Comparison of ENCODE assay signal across 18 cellular contexts in genomic region chr6:125989631-125990030, GRCh38. TPM values are rescaled to one million over a fixed set of nuclear protein-coding genes. Genes with fewer than 3 reads are reported as not detected.
A peak's percentile ranks its signal among the peaks of the same experiment; 100 is the strongest.
DNase-seq lines count a peak whose midpoint lies in the region; ATAC-seq, FAIRE-seq and TF ChIP-seq lines count a peak whose summit lies in the region.
"Had no signal": no experiment of that assay in that cellular context is flagged by ENCODE, and none has a peak within 500 bp of the region (broad histone marks: within the 10 kb centered on the region; RNA-seq: fewer than 3 reads in every experiment).

No MANE protein-coding gene starts in this region.

- H3K9ac ChIP-seq in GM12878 (ENCODE audit: control insufficient read depth, insufficient read depth, low read length) (no peak overlapping the region), HepG2 (ENCODE audit: insufficient read depth, low read depth, low read length) (peak overlapping the region; percentile 45)

- H3K27ac Mint-ChIP-seq in CD4-positive, alpha-beta T cell = peak overlapping the region; percentile 16

- FAIRE-seq in GM12878 (lab: Jason Lieb, UNC) = no peak
- peak; percentile 37 for FAIRE-seq in HepG2 (lab: Jason Lieb, UNC)
- FAIRE-seq in urothelium cell line (lab: Jason Lieb, UNC) = no peak

- RAD21 ChIA-PET in GM12878 (lab: Charles Lee; ENCODE audit: unreplicated experiment) = interaction anchor here (0.6 to 1.4 kb wide), 3 partner anchors 14 to 198 kb away, joined by 3 to 4 read pairs (median 4); no protein-coding TSS in a partner anchor

- H3K4me2 ChIP-seq in GM12878 (ENCODE audit: control insufficient read depth, insufficient read depth) (peak overlapping the region; percentile 33; the same call in 1 of the 2 replicates), HepG2 (ENCODE audit: low read depth, low read length) (peak overlapping the region; percentile 90)

- 67% methylated on average over 3 of the region's 3 CpGs for WGBS in GM12878 (ENCODE audit: insufficient coverage, insufficient replicate concordance, low lambda C conversion rate, missing lambda C conversion rate)
- 0% methylated on average over 3 of the region's 3 CpGs for WGBS in HepG2 (ENCODE audit: low lambda C conversion rate)

- TF ChIP-seq POLR2A in GM12878 (IDR thresholded peaks at IDR 0.05; ENCODE audit: low read depth, low read length) (no peak), HepG2 (IDR thresholded peaks at IDR 0.05; ENCODE audit: insufficient read depth in 1 of 2, low read depth in 2 of 2, low read length in 2 of 2) (no peak)

- no peaks in the 10 kb centered on the region for H3K36me3 Mint-ChIP-seq in CD4-positive, alpha-beta T cell (ENCODE audit: low read depth)

- TF ChIP-seq RAD21 in GM12878 (IDR thresholded peaks at IDR 0.05; ENCODE audit: insufficient read depth, low read depth, low read length) (no peak), HepG2 (CRISPR knock-in tag; IDR thresholded peaks at IDR 0.05) (no peak)

- no peaks in the 10 kb centered on the region for H3K36me3 ChIP-seq in GM12878 (ENCODE audit: control insufficient read depth in 2 of 2, insufficient read depth in 2 of 2, low read length in 1 of 2)
- peaks cover 0 to 2% of the 10 kb centered on the region in 2 experiments; a peak in 4 of 5 replicates for H3K36me3 ChIP-seq in HepG2 (replicated peaks in 1 of 2; ENCODE audit: control insufficient read depth in 1 of 2, insufficient read depth in 2 of 2, low read length in 2 of 2)

- H2AFZ ChIP-seq in GM12878 (ENCODE audit: control insufficient read depth, low read depth, low read length) = no peak overlapping the region
- H2AFZ ChIP-seq in HepG2 (ENCODE audit: low read length) = no peak overlapping the region

- peak overlapping the region; percentile 14 for H3K4me3 ChIP-seq in HFF-Myc (replicated peaks; ENCODE audit: low read depth, low read length)
- H3K4me3 ChIP-seq in GM12878 = peak overlapping the region; percentile 37; the same call in 1 of the 2 replicates
- H3K4me3 ChIP-seq in HepG2 (replicated peaks in 1 of 3; ENCODE audit: insufficient read depth in 1 of 3, low read depth in 2 of 3, low read length in 3 of 3) = peak overlapping the region; percentile 15 to 80 (median 24); a peak in 4 of 6 replicates
- H3K4me3 ChIP-seq: psoas muscle, tibial artery had no signal

- SMC1A ChIA-PET in GM12878 (lab: Charles Lee; ENCODE audit: uncharacterized antibody, unreplicated experiment) = interaction anchor here (0.8 to 1.9 kb wide), 6 partner anchors 16 to 236 kb away, joined by 3 to 8 read pairs (median 4); partner anchors contain the start of gene HINT3

- H3K9me3 ChIP-seq in CD4-positive, alpha-beta T cell (ENCODE audit: control insufficient read depth, low read length) = no peaks in the 10 kb centered on the region
- H3K9me3 ChIP-seq in GM12878 (replicated peaks; ENCODE audit: control insufficient read depth, insufficient read depth, low read length) = no peaks in the 10 kb centered on the region
- no peaks in the 10 kb centered on the region for H3K9me3 ChIP-seq in HepG2 (ENCODE audit: low read length)
- H3K9me3 ChIP-seq: psoas muscle, tibial artery had no signal

- peaks cover 21% of the 10 kb centered on the region for H3K4me1 Mint-ChIP-seq in CD4-positive, alpha-beta T cell (ENCODE audit: low read depth)

- no peak for TF ChIP-seq EP300 in GM12878 (IDR thresholded peaks at IDR 0.05; ENCODE audit: borderline replicate concordance in 1 of 2, control insufficient read depth in 1 of 2, low read depth in 2 of 2, low read length in 2 of 2)
- TF ChIP-seq EP300 in HepG2 (IDR thresholded peaks at IDR 0.05; ENCODE audit: low read depth in 2 of 2, low read length in 2 of 2) = peak in 1 of 2 experiments; percentile 42; a peak in 1 of 4 replicates
- TF ChIP-seq EP300 in HepG2 (CRISPR knock-in tag; IDR thresholded peaks at IDR 0.05; ENCODE audit: borderline replicate concordance) = no peak

- DNase-seq in CD4-positive, alpha-beta T cell = no peak
- DNase-seq in HFF-Myc (ENCODE audit: extremely low read depth, low read depth) = no peak
- no peak for DNase-seq in GM12878 (ENCODE audit: low read depth, low spot score)
- DNase-seq in HepG2 (ENCODE audit: low spot score) = peak; percentile 74
- no peak for DNase-seq in NCI-H2196 treated with DMSO at 0.1 percent for 48 hours (lab: John Stamatoyannopoulos, UW; ENCODE audit: unreplicated experiment)
- DNase-seq in islet precursor cell = no peak
- DNase-seq in urothelium cell line (ENCODE audit: low spot score) = no peak
- DNase-seq: activated T-cell treated with anti-CD3 and anti-CD28 coated beads for 4 hours; anterior cingulate cortex; DMS79 treated with DMSO at 0.1 percent for 48 hours; effector CD4-positive, alpha-beta T cell; foreskin fibroblast; NCI-H146; NCI-H510A treated with DMSO at 0.1 percent for 48 hours; psoas muscle; tibial artery had no signal

- H3K79me2 ChIP-seq in GM12878 (ENCODE audit: control insufficient read depth, insufficient read depth, low read length) (peaks cover 86% of the 10 kb centered on the region), HepG2 (ENCODE audit: insufficient read depth, low read length) (peaks cover 85% of the 10 kb centered on the region)

- no peak for TF ChIP-seq CTCF in CD4-positive, alpha-beta T cell (IDR thresholded peaks at IDR 0.05)
- TF ChIP-seq CTCF in HFF-Myc (IDR thresholded peaks at IDR 0.05; ENCODE audit: low read depth, low read length, missing control alignments) (no peak), GM12878 (IDR thresholded peaks at IDR 0.05 in 2 of 3, conservative IDR thresholded peaks at IDR 0.05 in 1 of 3; ENCODE audit: control insufficient read depth in 2 of 3, extremely low read depth in 1 of 3, insufficient read depth in 1 of 3, low read depth in 3 of 3, low read length in 3 of 3) (no peak), HepG2 (CRISPR knock-in tag; IDR thresholded peaks at IDR 0.05) (no peak)

- H3K27ac ChIP-seq in CD4-positive, alpha-beta T cell (ENCODE audit: low read depth, low read length) = no peak overlapping the region
- H3K27ac ChIP-seq in GM12878 (ENCODE audit: control insufficient read depth, insufficient read depth) (no peak overlapping the region), HepG2 (ENCODE audit: extremely low read length, insufficient read depth, low read length) (peak overlapping the region; percentile 64)
- H3K27ac ChIP-seq: psoas muscle had no signal

- no peak for ATAC-seq in CD4-positive, alpha-beta T cell (ENCODE audit: poor library complexity)
- ATAC-seq in GM12878 = no peak
- peak; percentile 41 for ATAC-seq in HepG2
- no peak for ATAC-seq in HG03025 (IDR thresholded peaks at IDR 0.05; ENCODE audit: low FRiP score, unreplicated experiment)
- ATAC-seq: activated CD4-positive, CD25-positive, alpha-beta regulatory T cell treated with anti-CD3 and anti-CD28 coated beads, Interleukin-2, amount 50 U/mL, for 24 hours; psoas muscle had no signal

- in situ Hi-C loops in GM12878 (cut with MboI) = loop anchor here (10.0 kb wide), 1 partner anchor 1135 kb away; no protein-coding TSS in a partner anchor
- in situ Hi-C loops in HepG2 (cut with HindIII; ENCODE audit: extremely low pct_ligation_motif_present, low pct_unique_long_range_greater_than_20kb) = no loop called here

- H3K27me3 ChIP-seq in CD4-positive, alpha-beta T cell (ENCODE audit: control insufficient read depth, insufficient read depth, low read length) = no peaks in the 10 kb centered on the region
- H3K27me3 ChIP-seq in GM12878 (replicated peaks in 1 of 2; ENCODE audit: control insufficient read depth in 2 of 2, insufficient read depth in 2 of 2, low read length in 1 of 2) (no peaks in the 10 kb centered on the region), HepG2 (ENCODE audit: control insufficient read depth in 1 of 2, insufficient read depth in 2 of 2, low read length in 2 of 2) (no peaks in the 10 kb centered on the region; a peak in 1 of 5 replicates)
- H3K27me3 ChIP-seq: tibial artery had no signal

- H3K9me3 Mint-ChIP-seq in CD4-positive, alpha-beta T cell = no peaks in the 10 kb centered on the region

- no TSS peak for BruUV-seq in GM12878 (replicated peaks; lab: Mats Ljungman, UMichigan)
- no TSS peak for BruUV-seq in HepG2 (replicated peaks; lab: Mats Ljungman, UMichigan)

- intact Hi-C loops in CD4-positive, alpha-beta T cell (cut with DNase I, micrococcal nuclease) = loop anchor here in 1 of 2 experiments (5.0 to 10.0 kb wide), 3 partner anchors 687 to 1545 kb away; partner anchors contain the start of genes HDDC2 and RNF146
- intact Hi-C loops in GM12878 (cut with micrococcal nuclease; ENCODE audit: unreplicated experiment) = loop anchor here (5.0 to 10.0 kb wide), 3 partner anchors 192 to 325 kb away; no protein-coding TSS in a partner anchor
- intact Hi-C loops in HepG2 (cut with micrococcal nuclease; ENCODE audit: unreplicated experiment) = loop anchor here (10.0 kb wide), 2 partner anchors 325 to 665 kb away; no protein-coding TSS in a partner anchor

- H3K4me3 Mint-ChIP-seq in CD4-positive, alpha-beta T cell = peak overlapping the region; percentile 7

- CTCF ChIA-PET in CD4-positive, alpha-beta T cell (lab: Charles Lee) = interaction anchor here (1.3 kb wide), 1 partner anchor 33 kb away, joined by 3 read pairs; the partner anchor contains the start of gene HINT3
- CTCF ChIA-PET in GM12878 (lab: Yijun Ruan, JAX) (interaction anchor here (1.2 to 3.6 kb wide), 3 partner anchors 8 to 15 kb away, joined by 3 to 18 read pairs (median 7); no protein-coding TSS in a partner anchor), HepG2 (lab: Yijun Ruan, JAX; ENCODE audit: low intra/inter-chr PET ratio, low total read pairs) (no interaction called here)

- POLR2A ChIA-PET in CD4-positive, alpha-beta T cell (lab: Charles Lee) = interaction anchor here (3.5 kb wide), 1 partner anchor 200 kb away, joined by 17 read pairs; the partner anchor contains the start of gene NCOA7
- POLR2A ChIA-PET in GM12878 (lab: Charles Lee) = interaction anchor here (0.6 to 0.7 kb wide), 4 partner anchors 45 to 800 kb away, joined by 3 to 5 read pairs (median 4); no protein-coding TSS in a partner anchor
- POLR2A ChIA-PET in HepG2 (lab: Yijun Ruan, JAX) = no interaction called here

- peaks cover 5% of the 10 kb centered on the region; the same call in 1 of the 2 replicates for H3K4me1 ChIP-seq in GM12878 (ENCODE audit: control insufficient read depth, insufficient read depth, low read length)
- peaks cover 81% of the 10 kb centered on the region for H3K4me1 ChIP-seq in HepG2 (ENCODE audit: insufficient read depth, low read length)

- H4K20me1 ChIP-seq in GM12878 (ENCODE audit: control insufficient read depth, insufficient read depth) (no peaks in the 10 kb centered on the region), HepG2 (ENCODE audit: insufficient read depth, low read length) (peaks cover 23% of the 10 kb centered on the region)

- H3K27me3 Mint-ChIP-seq in CD4-positive, alpha-beta T cell = no peaks in the 10 kb centered on the region

RNA-seq across cellular contexts. Expression of gene TRMT11, which starts 3.3 kb away (rescaled TPM):
- total RNA-seq in CD4-positive, alpha-beta T cell = 10 to 100 TPM; 21.6 to 22.5 TPM
- 322 and 332 TPM in 2 replicates for total RNA-seq in GM12878 (2013; cell fraction: nucleolus; rRNA removed)
- 43.4 and 47.8 TPM in 2 replicates for total RNA-seq in GM12878 (2014; rRNA removed)
- 44.4 and 47.8 TPM in 2 replicates for total RNA-seq in GM12878 (2014; rRNA removed; fragmentation: Illumina TruSeq; extraction: Trizol)
- total RNA-seq in GM12878 (2021) = 32.6 and 34.0 TPM in 2 replicates
- 11.7 TPM for polyA plus RNA-seq in GM12878 (2011; ENCODE audit: low read depth)
- polyA plus RNA-seq in GM12878 (2011; rRNA removed) = 81.1 and 110 TPM in 2 replicates
- 21.2 and 24.2 TPM in 2 replicates for polyA plus RNA-seq in GM12878 (2011; cell fraction: cytosol; rRNA removed)
- polyA plus RNA-seq in GM12878 (2011; cell fraction: nucleus; rRNA removed) = 134 and 171 TPM in 2 replicates
- polyA plus RNA-seq in GM12878 (2012) = 15.3 and 21.4 TPM in 2 replicates
- 41.8 and 56.1 TPM in 2 replicates for polyA plus RNA-seq in GM12878 (2014; fragmentation: Illumina TruSeq; extraction: Trizol)
- 10 to 100 TPM; 56.8 to 72.4 TPM for polyA plus RNA-seq in GM12878 (2014; fragmentation: Nextera tagmentation; extraction: Ambion mirVana)
- polyA plus RNA-seq in GM12878 (2014; rRNA removed) = 37.6 and 42.5 TPM in 2 replicates
- 10 to 100 TPM; 42.2 to 44.0 TPM for polyA plus RNA-seq in GM12878 (2016; fragmentation: Nextera tagmentation; extraction: Ambion mirVana)
- 69.6 and 104 TPM in 2 replicates for polyA minus RNA-seq in GM12878 (2011; rRNA and poly(A)+ RNA removed)
- 20.6 and 26.9 TPM in 2 replicates for polyA minus RNA-seq in GM12878 (2011; cell fraction: cytosol; rRNA and poly(A)+ RNA removed)
- polyA minus RNA-seq in GM12878 (2011; cell fraction: nucleus; rRNA and poly(A)+ RNA removed) = 141 and 174 TPM in 2 replicates
- 66.0 and 81.9 TPM in 2 replicates for total RNA-seq in HepG2 (2016; rRNA removed; fragmentation: Illumina TruSeq; extraction: Trizol)
- total RNA-seq in HepG2 (2016; cell fraction: cytosol; rRNA removed; fragmentation: Illumina TruSeq; extraction: Trizol; ENCODE audit: low read depth) = 21.2 and 26.8 TPM in 2 replicates
- 67.4 and 74.9 TPM in 2 replicates for total RNA-seq in HepG2 (2016; cell fraction: insoluble cytoplasmic fraction; rRNA removed; fragmentation: Illumina TruSeq; extraction: Trizol)
- total RNA-seq in HepG2 (2016; cell fraction: membrane; rRNA removed; fragmentation: Illumina TruSeq; extraction: Trizol) = 20.1 and 28.0 TPM in 2 replicates
- total RNA-seq in HepG2 (2016; cell fraction: nucleus; rRNA removed; fragmentation: Illumina TruSeq; extraction: Trizol) = 235 and 261 TPM in 2 replicates
- polyA plus RNA-seq in HepG2 (2011; rRNA removed) = 31.9 and 42.2 TPM in 2 replicates
- 13.5 and 18.7 TPM in 2 replicates for polyA plus RNA-seq in HepG2 (2011; cell fraction: cytosol; rRNA removed)
- 53.6 and 65.0 TPM in 2 replicates for polyA plus RNA-seq in HepG2 (2011; cell fraction: nucleus; rRNA removed)
- 22.7 and 30.6 TPM in 2 replicates for polyA plus RNA-seq in HepG2 (2012)
- 3.1 and 3.6 TPM in 2 replicates for polyA plus RNA-seq in HepG2 (2016; cell fraction: cytosol; fragmentation: Illumina TruSeq; extraction: Trizol; ENCODE audit: low read depth)
- 45.8 and 49.9 TPM in 2 replicates for polyA plus RNA-seq in HepG2 (2016; cell fraction: insoluble cytoplasmic fraction; fragmentation: Illumina TruSeq; extraction: Trizol; ENCODE audit: low read depth)
- 6.0 and 6.4 TPM in 2 replicates for polyA plus RNA-seq in HepG2 (2016; cell fraction: membrane; fragmentation: Illumina TruSeq; extraction: Trizol; ENCODE audit: low read depth)
- polyA plus RNA-seq in HepG2 (2016; cell fraction: nucleus; fragmentation: Illumina TruSeq; extraction: Trizol; ENCODE audit: insufficient read depth, low read depth) = 68.3 and 74.4 TPM in 2 replicates
- 15.0 and 25.2 TPM in 2 replicates for polyA minus RNA-seq in HepG2 (2011; rRNA and poly(A)+ RNA removed; ENCODE audit: low replicate concordance)
- 13.2 and 16.8 TPM in 2 replicates for polyA minus RNA-seq in HepG2 (2011; cell fraction: cytosol; rRNA and poly(A)+ RNA removed)
- 381 and 440 TPM in 2 replicates for polyA minus RNA-seq in HepG2 (2011; cell fraction: nucleus; rRNA and poly(A)+ RNA removed)

RNA-seq across cellular contexts. Expression of gene HINT3, which starts 33.1 kb away (rescaled TPM):
- total RNA-seq in CD4-positive, alpha-beta T cell = 10 to 100 TPM; 10.4 TPM
- 5.9 and 7.0 TPM in 2 replicates for total RNA-seq in GM12878 (2013; cell fraction: nucleolus; rRNA removed)
- total RNA-seq in GM12878 (2014; rRNA removed) (7.7 and 9.2 TPM in 2 replicates), GM12878 (2014; rRNA removed; fragmentation: Illumina TruSeq; extraction: Trizol) (9.1 and 9.3 TPM in 2 replicates), GM12878 (2021) (6.6 and 7.0 TPM in 2 replicates), HepG2 (2016; rRNA removed; fragmentation: Illumina TruSeq; extraction: Trizol) (22.8 and 33.0 TPM in 2 replicates)
- polyA plus RNA-seq in GM12878 (2011; ENCODE audit: low read depth) = 3.3 TPM
- polyA plus RNA-seq in GM12878 (2011; rRNA removed) (3.6 and 5.0 TPM in 2 replicates), GM12878 (2014; fragmentation: Illumina TruSeq; extraction: Trizol) (7.1 and 9.3 TPM in 2 replicates), GM12878 (2014; fragmentation: Nextera tagmentation; extraction: Ambion mirVana) (1 to 10 TPM in 1 of 2 experiments, under 1 TPM in 1; 0.72 to 1.4 TPM), GM12878 (2014; rRNA removed) (4.1 TPM in 2 replicates), GM12878 (2016; fragmentation: Nextera tagmentation; extraction: Ambion mirVana) (1 to 10 TPM; 5.2 to 5.7 TPM), HepG2 (2011; rRNA removed) (2.8 and 3.1 TPM in 2 replicates)
- 2.4 and 3.0 TPM in 2 replicates for polyA plus RNA-seq in GM12878 (2011; cell fraction: cytosol; rRNA removed)
- 1.2 and 1.6 TPM in 2 replicates for polyA plus RNA-seq in GM12878 (2011; cell fraction: nucleus; rRNA removed)
- polyA plus RNA-seq in GM12878 (2012) = 8.8 and 9.1 TPM in 2 replicates
- 1.2 and 1.8 TPM in 2 replicates for polyA minus RNA-seq in GM12878 (2011; rRNA and poly(A)+ RNA removed)
- 1.7 and 1.9 TPM in 2 replicates for polyA minus RNA-seq in GM12878 (2011; cell fraction: cytosol; rRNA and poly(A)+ RNA removed)
- polyA minus RNA-seq in GM12878 (2011; cell fraction: nucleus; rRNA and poly(A)+ RNA removed) = 0.85 and 1.7 TPM in 2 replicates
- 4.3 and 5.0 TPM in 2 replicates for total RNA-seq in HepG2 (2016; cell fraction: cytosol; rRNA removed; fragmentation: Illumina TruSeq; extraction: Trizol; ENCODE audit: low read depth)
- total RNA-seq in HepG2 (2016; cell fraction: insoluble cytoplasmic fraction; rRNA removed; fragmentation: Illumina TruSeq; extraction: Trizol) = 22.7 and 34.5 TPM in 2 replicates
- total RNA-seq in HepG2 (2016; cell fraction: membrane; rRNA removed; fragmentation: Illumina TruSeq; extraction: Trizol) = 19.5 and 20.3 TPM in 2 replicates
- 11.8 and 12.4 TPM in 2 replicates for total RNA-seq in HepG2 (2016; cell fraction: nucleus; rRNA removed; fragmentation: Illumina TruSeq; extraction: Trizol)
- polyA plus RNA-seq in HepG2 (2011; cell fraction: cytosol; rRNA removed) = 2.5 TPM in 2 replicates
- polyA plus RNA-seq in HepG2 (2011; cell fraction: nucleus; rRNA removed) = 1.3 and 1.6 TPM in 2 replicates
- polyA plus RNA-seq in HepG2 (2012) = 15.9 and 22.1 TPM in 2 replicates
- polyA plus RNA-seq in HepG2 (2016; cell fraction: cytosol; fragmentation: Illumina TruSeq; extraction: Trizol; ENCODE audit: low read depth) = 4.2 and 5.7 TPM in 2 replicates
- 32.2 and 38.6 TPM in 2 replicates for polyA plus RNA-seq in HepG2 (2016; cell fraction: insoluble cytoplasmic fraction; fragmentation: Illumina TruSeq; extraction: Trizol; ENCODE audit: low read depth)
- polyA plus RNA-seq in HepG2 (2016; cell fraction: membrane; fragmentation: Illumina TruSeq; extraction: Trizol; ENCODE audit: low read depth) = 14.3 and 16.1 TPM in 2 replicates
- polyA plus RNA-seq in HepG2 (2016; cell fraction: nucleus; fragmentation: Illumina TruSeq; extraction: Trizol; ENCODE audit: insufficient read depth, low read depth) = 12.5 and 13.2 TPM in 2 replicates
- polyA minus RNA-seq in HepG2 (2011; rRNA and poly(A)+ RNA removed; ENCODE audit: low replicate concordance) = 1.3 and 3.6 TPM in 2 replicates
- 9.3 and 9.5 TPM in 2 replicates for polyA minus RNA-seq in HepG2 (2011; cell fraction: cytosol; rRNA and poly(A)+ RNA removed)
- polyA minus RNA-seq in HepG2 (2011; cell fraction: nucleus; rRNA and poly(A)+ RNA removed) = 4.5 and 5.8 TPM in 2 replicates
